12 cellular contexts compared by ENCODE assay signal in genomic region chr2:65639156-65639876, GRCh38.
A peak's percentile ranks its signal among the peaks of the same experiment; 100 is the strongest.
DNase-seq lines count a peak whose midpoint lies in the region; FAIRE-seq and TF ChIP-seq lines count a peak whose summit lies in the region.
"Had no signal": no experiment of that assay in that cellular context is flagged by ENCODE, and none has a peak within 500 bp of the region (broad histone marks: within the 10 kb centered on the region; RNA-seq: fewer than 3 reads in every experiment).

No MANE protein-coding gene starts in this region.

- no peak for TF ChIP-seq POLR2A in spleen (IDR thresholded peaks at IDR 0.05)

- peaks cover 2% of the 10 kb centered on the region for H3K4me1 Mint-ChIP-seq in T-helper 2 cell treated with Interferon-gamma antibody and Interleukin-4, amounts not matched to agents 5 μg/mL and 100 μg/mL, for 36 hours (ENCODE audit: low read depth)

- H3K27me3 Mint-ChIP-seq in T-helper 2 cell treated with Interferon-gamma antibody and Interleukin-4, amounts not matched to agents 5 μg/mL and 100 μg/mL, for 36 hours (ENCODE audit: low read depth): peaks cover 4% of the 10 kb centered on the region

- no peak overlapping the region for H3K4me3 Mint-ChIP-seq in T-helper 2 cell treated with Interferon-gamma antibody and Interleukin-4, amounts not matched to agents 5 μg/mL and 100 μg/mL, for 36 hours

- H3K36me3 Mint-ChIP-seq in T-helper 2 cell treated with Interferon-gamma antibody and Interleukin-4, amounts not matched to agents 5 μg/mL and 100 μg/mL, for 36 hours (ENCODE audit: low read depth): no peaks in the 10 kb centered on the region

- H3K27me3 ChIP-seq in MG63 (no peaks in the 10 kb centered on the region), spleen (replicated peaks in 1 of 7) (peaks cover 0 to 22% (median 0%) of the 10 kb centered on the region in 7 donors)

- H3K4me3 ChIP-seq in AG10803 (ENCODE audit: low read length) (no peak overlapping the region), MG63 (no peak overlapping the region), spleen (no peak overlapping the region), coronary artery (no peak overlapping the region)

- H3K9me3 ChIP-seq in MG63 (no peaks in the 10 kb centered on the region), spleen (no peaks in the 10 kb centered on the region)
- H3K9me3 ChIP-seq: esophagus squamous epithelium had no signal

- DNase-seq in AG10803 (ENCODE audit: low read depth): peak; percentile 34
- DNase-seq in MG63: peak; percentile 70
- DNase-seq in myocyte (ENCODE audit: low read depth): peak; percentile 58
- DNase-seq in NCI-H774 (lab: John Stamatoyannopoulos, UW): no peak
- DNase-seq in spleen: no peak
- no peak for DNase-seq in coronary artery (ENCODE audit: low spot score)
- DNase-seq in T-helper 2 cell treated with Interferon-gamma antibody and Interleukin-4, amounts not matched to agents 5 μg/mL and 100 μg/mL, for 36 hours (ENCODE audit: low spot score): no peak
- DNase-seq: activated CD4-positive, alpha-beta T cell treated with anti-CD3 and anti-CD28 coated beads, Interleukin-2, amount 50 U/mL, for 4 hours; esophagus squamous epithelium; H7; T-helper 9 cell had no signal

- TF ChIP-seq CTCF in AG10803 (conservative IDR thresholded peaks at IDR 0.05; ENCODE audit: low read length): no peak
- no peak for TF ChIP-seq CTCF in spleen (IDR thresholded peaks at IDR 0.05 in 8 of 11, conservative IDR thresholded peaks at IDR 0.05 in 3 of 11)
- no peak for TF ChIP-seq CTCF in coronary artery (IDR thresholded peaks at IDR 0.05)

- H3K27ac Mint-ChIP-seq in T-helper 2 cell treated with Interferon-gamma antibody and Interleukin-4, amounts not matched to agents 5 μg/mL and 100 μg/mL, for 36 hours: no peak overlapping the region

- H3K4me1 ChIP-seq in spleen: peaks cover 0 to 6% (median 2%) of the 10 kb centered on the region in 6 donors

- WGBS in spleen, 5 donors: 70 to 81% (median 76%) methylated on average over 6 of the region's 6 CpGs

- H3K36me3 ChIP-seq in MG63 (no peaks in the 10 kb centered on the region), spleen (no peaks in the 10 kb centered on the region)
- H3K36me3 ChIP-seq: esophagus squamous epithelium had no signal

- intact Hi-C loops in spleen (cut with DNase I; ENCODE audit: low total_unique reads): no loop called here

- FAIRE-seq in endometrium (lab: Jason Lieb, UNC): peak; percentile 87

- H3K9me3 Mint-ChIP-seq in T-helper 2 cell treated with Interferon-gamma antibody and Interleukin-4, amounts not matched to agents 5 μg/mL and 100 μg/mL, for 36 hours: no peaks in the 10 kb centered on the region

- H3K27ac ChIP-seq in spleen (no peak overlapping the region), coronary artery (no peak overlapping the region)
- H3K27ac ChIP-seq: esophagus squamous epithelium had no signal

Comparison
In these comparisons a context has a peak if more than half of its experiments do, and no peak if none do; other contexts are left out.
1. DNase-seq: peak in AG10803 (single experiment), MG63 (single experiment) and myocyte (single experiment); none in NCI-H774 (single experiment), spleen (single experiment), coronary artery (single experiment) and T-helper 2 cell treated with Interferon-gamma antibody and Interleukin-4, amounts not matched to agents 5 μg/mL and 100 μg/mL, for 36 hours (single experiment).